ENCODE assay signal across 1 cellular context in genomic region chr3:159872374-159873109, GRCh38.
TF ChIP-seq lines count a peak whose summit lies in the region.

No MANE protein-coding gene starts in this region.

TF ChIP-seq in HEK293, 187 proteins besides CTCF, POLR2A, EP300 and RAD21 (continued from another document):
- TF ChIP-seq INSM2 (tag by site-specific recombination; IDR thresholded peaks at IDR 0.05): peak; percentile 75; the same call in 1 of the 2 replicates
- no peak for TF ChIP-seq ZNF391 (tag by site-specific recombination; IDR thresholded peaks at IDR 0.05; ENCODE audit: borderline replicate concordance, low read depth)
- no peak for TF ChIP-seq ZNF670 (tag by site-specific recombination; IDR thresholded peaks at IDR 0.05; ENCODE audit: low read depth)
- no peak for TF ChIP-seq BCL6B (tag by site-specific recombination; IDR thresholded peaks at IDR 0.05)
- no peak for TF ChIP-seq ZNF18 (tag by site-specific recombination; IDR thresholded peaks at IDR 0.05)
- TF ChIP-seq HOXD13 (CRISPR knock-in tag; IDR thresholded peaks at IDR 0.05; ENCODE audit: borderline replicate concordance): no peak
- no peak for TF ChIP-seq ZNF580 (tag by site-specific recombination; IDR thresholded peaks at IDR 0.05)
- TF ChIP-seq ZNF692 (tag by site-specific recombination; IDR thresholded peaks at IDR 0.05): peak; percentile 38
- no peak for TF ChIP-seq ZNF513 (tag by site-specific recombination; IDR thresholded peaks at IDR 0.05)
- no peak for TF ChIP-seq ZBTB8A (tag by site-specific recombination; IDR thresholded peaks at IDR 0.05)
- no peak for TF ChIP-seq ZNF19 (tag by site-specific recombination; IDR thresholded peaks at IDR 0.05; ENCODE audit: low read depth)
- peak; percentile 33; the same call in 1 of the 2 replicates for TF ChIP-seq ZNF394 (tag by site-specific recombination; IDR thresholded peaks at IDR 0.05; ENCODE audit: borderline replicate concordance)
- no peak for TF ChIP-seq HOXC10 (CRISPR knock-in tag; IDR thresholded peaks at IDR 0.05)
- TF ChIP-seq ZNF2 (tag by site-specific recombination; IDR thresholded peaks at IDR 0.05): 0 out of 2 replicates have a peak, but pooled peaks have one; percentile 17
- TF ChIP-seq ZXDB (tag by site-specific recombination; IDR thresholded peaks at IDR 0.05): peak; percentile 48; the same call in 1 of the 2 replicates
- no peak for TF ChIP-seq ZNF174 (tag by site-specific recombination; IDR thresholded peaks at IDR 0.05)
- TF ChIP-seq ZNF221 (tag by site-specific recombination; IDR thresholded peaks at IDR 0.05; ENCODE audit: borderline replicate concordance): no peak
- no peak for TF ChIP-seq ZNF510 (tag by site-specific recombination; IDR thresholded peaks at IDR 0.05; ENCODE audit: insufficient replicate concordance)
- peak; percentile 88 for TF ChIP-seq ZNF629 (tag by site-specific recombination; IDR thresholded peaks at IDR 0.05)
- no peak for TF ChIP-seq ZBTB48 (tag by site-specific recombination; IDR thresholded peaks at IDR 0.05)
- no peak for TF ChIP-seq SALL2 (tag by site-specific recombination; IDR thresholded peaks at IDR 0.05; ENCODE audit: borderline replicate concordance)
- TF ChIP-seq ZNF404 (tag by site-specific recombination; IDR thresholded peaks at IDR 0.05): no peak
- no peak for TF ChIP-seq SP2 (tag by site-specific recombination; IDR thresholded peaks at IDR 0.05)
- TF ChIP-seq ZBTB7A (tag by site-specific recombination; IDR thresholded peaks at IDR 0.05; ENCODE audit: low read depth): no peak
- TF ChIP-seq ZNF639 (tag by site-specific recombination; IDR thresholded peaks at IDR 0.05): peak; percentile 82
- no peak for TF ChIP-seq ZNF416 (tag by site-specific recombination; IDR thresholded peaks at IDR 0.05)
- TF ChIP-seq ATF2 (tag by site-specific recombination; IDR thresholded peaks at IDR 0.05; ENCODE audit: low read depth): peak; percentile 55
- no peak for TF ChIP-seq ZNF645 (tag by site-specific recombination; IDR thresholded peaks at IDR 0.05)
- TF ChIP-seq ZNF701 (tag by site-specific recombination; IDR thresholded peaks at IDR 0.05): no peak
- no peak; the same call in 1 of the 2 replicates for TF ChIP-seq ZNF518A (tag by site-specific recombination; conservative IDR thresholded peaks at IDR 0.05; ENCODE audit: low read depth)
- TF ChIP-seq MZF1 (tag by site-specific recombination; IDR thresholded peaks at IDR 0.05; ENCODE audit: borderline replicate concordance): no peak
- TF ChIP-seq ZNF16 (tag by site-specific recombination; IDR thresholded peaks at IDR 0.05; ENCODE audit: low read depth): no peak
- peak; percentile 65; the same call in 1 of the 2 replicates for TF ChIP-seq TSHZ1 (tag by site-specific recombination; IDR thresholded peaks at IDR 0.05; ENCODE audit: borderline replicate concordance)
- TF ChIP-seq ZNF560 (tag by site-specific recombination; IDR thresholded peaks at IDR 0.05; ENCODE audit: borderline replicate concordance): no peak
- peak; percentile 90 for TF ChIP-seq ZNF366 (tag by site-specific recombination; conservative IDR thresholded peaks at IDR 0.05)
- 0 out of 2 replicates have a peak, but pooled peaks have one; percentile 38 for TF ChIP-seq ZFP69B (tag by site-specific recombination; IDR thresholded peaks at IDR 0.05)
